In genomic region chr20:16803965-16804792, GRCh38 we compare ENCODE assay signal across 8 cellular contexts. TPM values are rescaled to one million over a fixed set of nuclear protein-coding genes. Genes with fewer than 3 reads are reported as not detected.
A peak's percentile ranks its signal among the peaks of the same experiment; 100 is the strongest.
DNase-seq lines count a peak whose midpoint lies in the region; ATAC-seq and TF ChIP-seq lines count a peak whose summit lies in the region.

No MANE protein-coding gene starts in this region.

- H3K4me1 ChIP-seq in Peyer's patch (no peaks in the 10 kb centered on the region), left ventricle myocardium inferior (no peaks in the 10 kb centered on the region), sigmoid colon (no peaks in the 10 kb centered on the region)

- H3K27me3 Mint-ChIP-seq in activated naive CD8-positive, alpha-beta T cell treated with anti-CD3 and anti-CD28 coated beads, Interleukin-2, amount 50 U/mL, for 24 hours, result peaks cover 46% of the 10 kb centered on the region

- DNase-seq in Right ventricle myocardium superior, result peak; percentile 52
- DNase-seq in cardiac septum (ENCODE audit: low spot score), result no peak
- peak; percentile 62 for DNase-seq in KBM-7
- DNase-seq in Peyer's patch, result peak in 2 of 3 donors; percentile 54 to 57
- peak; percentile 61 for DNase-seq in activated naive CD8-positive, alpha-beta T cell treated with anti-CD3 and anti-CD28 coated beads, Interleukin-2, amount 50 U/mL, for 24 hours
- peak; percentile 17 for DNase-seq in left ventricle myocardium inferior
- DNase-seq in sigmoid colon, result peak; percentile 65

- H3K36me3 Mint-ChIP-seq in activated naive CD8-positive, alpha-beta T cell treated with anti-CD3 and anti-CD28 coated beads, Interleukin-2, amount 50 U/mL, for 24 hours (ENCODE audit: low read depth), result no peaks in the 10 kb centered on the region

- no peaks in the 10 kb centered on the region for H3K27me3 ChIP-seq in Peyer's patch
- peaks cover 87% of the 10 kb centered on the region for H3K27me3 ChIP-seq in left ventricle myocardium inferior (ENCODE audit: low read depth)
- peaks cover 0 to 26% (median 4%) of the 10 kb centered on the region in 3 donors for H3K27me3 ChIP-seq in sigmoid colon

- in situ Hi-C loops in KBM-7 (cut with MboI; ENCODE audit: low pct_unique_long_range_greater_than_20kb, low sequenced_read_pairs), result loop anchor here (10.0 kb wide), 1 partner anchor 621 kb away; no protein-coding TSS in a partner anchor

- ATAC-seq in Right ventricle myocardium superior (ENCODE audit: poor library complexity) (peak; percentile 57), HG03025 (IDR thresholded peaks at IDR 0.05; ENCODE audit: low FRiP score, unreplicated experiment) (no peak)
- ATAC-seq in activated naive CD8-positive, alpha-beta T cell treated with anti-CD3 and anti-CD28 coated beads, Interleukin-2, amount 50 U/mL, for 24 hours, result no peak

- H3K4me3 ChIP-seq in Peyer's patch, result no peak overlapping the region
- no peak overlapping the region for H3K4me3 ChIP-seq in left ventricle myocardium inferior
- H3K4me3 ChIP-seq in sigmoid colon, result no peak overlapping the region

- no peak overlapping the region for H3K27ac Mint-ChIP-seq in activated naive CD8-positive, alpha-beta T cell treated with anti-CD3 and anti-CD28 coated beads, Interleukin-2, amount 50 U/mL, for 24 hours

- H3K4me3 Mint-ChIP-seq in activated naive CD8-positive, alpha-beta T cell treated with anti-CD3 and anti-CD28 coated beads, Interleukin-2, amount 50 U/mL, for 24 hours, result no peak overlapping the region

- TF ChIP-seq CTCF in Peyer's patch (IDR thresholded peaks at IDR 0.05) (peak in 4 of 6 experiments; percentile 57 to 64 (median 60)), left ventricle myocardium inferior (IDR thresholded peaks at IDR 0.05; ENCODE audit: borderline replicate concordance) (peak; percentile 83), sigmoid colon (IDR thresholded peaks at IDR 0.05) (peak; percentile 24 to 81 (median 56))

- TF ChIP-seq EP300 in sigmoid colon (IDR thresholded peaks at IDR 0.05), result no peak

- no peaks in the 10 kb centered on the region for H3K36me3 ChIP-seq in Peyer's patch
- no peaks in the 10 kb centered on the region for H3K36me3 ChIP-seq in left ventricle myocardium inferior
- no peaks in the 10 kb centered on the region for H3K36me3 ChIP-seq in sigmoid colon

- no peak overlapping the region for H3K27ac ChIP-seq in Peyer's patch
- H3K27ac ChIP-seq in left ventricle myocardium inferior (replicated peaks), result no peak overlapping the region
- H3K27ac ChIP-seq in sigmoid colon, result no peak overlapping the region

- H3K4me1 Mint-ChIP-seq in activated naive CD8-positive, alpha-beta T cell treated with anti-CD3 and anti-CD28 coated beads, Interleukin-2, amount 50 U/mL, for 24 hours, result no peaks in the 10 kb centered on the region

- H3K9me3 ChIP-seq in Peyer's patch (no peaks in the 10 kb centered on the region), left ventricle myocardium inferior (replicated peaks) (no peaks in the 10 kb centered on the region), sigmoid colon (no peaks in the 10 kb centered on the region)

- intact Hi-C loops in Right ventricle myocardium superior (cut with DNase I), result loop anchor here (2.0 to 5.0 kb wide), 2 partner anchors 627 to 1468 kb away; no protein-coding TSS in a partner anchor
- intact Hi-C loops in cardiac septum (cut with DNase I), result loop anchor here (2.0 kb wide), 1 partner anchor 627 kb away; no protein-coding TSS in a partner anchor
- intact Hi-C loops in left ventricle myocardium inferior (cut with micrococcal nuclease), result loop anchor here (2.0 kb wide), 1 partner anchor 627 kb away; no protein-coding TSS in a partner anchor
- intact Hi-C loops in sigmoid colon (cut with DNase I), result no loop called here

- no peaks in the 10 kb centered on the region for H3K9me3 Mint-ChIP-seq in activated naive CD8-positive, alpha-beta T cell treated with anti-CD3 and anti-CD28 coated beads, Interleukin-2, amount 50 U/mL, for 24 hours

- WGBS in sigmoid colon, 2 donors, result 20 to 21% methylated on average over 14 of the region's 14 CpGs

- TF ChIP-seq POLR2A in Peyer's patch (IDR thresholded peaks at IDR 0.05) (no peak), sigmoid colon (IDR thresholded peaks at IDR 0.05) (no peak)

RNA-seq across cellular contexts. Expression of gene OTOR, which starts 56.0 kb away (rescaled TPM):
- not detected for total RNA-seq in Right ventricle myocardium superior
- total RNA-seq in cardiac septum, result not detected
- not detected for total RNA-seq in Peyer's patch
- total RNA-seq in left ventricle myocardium inferior, result not detected
- total RNA-seq in sigmoid colon, result not detected
- not detected for polyA plus RNA-seq in sigmoid colon
